ENCODE assay signal across 8 cellular contexts in the genomic region with DNA sequence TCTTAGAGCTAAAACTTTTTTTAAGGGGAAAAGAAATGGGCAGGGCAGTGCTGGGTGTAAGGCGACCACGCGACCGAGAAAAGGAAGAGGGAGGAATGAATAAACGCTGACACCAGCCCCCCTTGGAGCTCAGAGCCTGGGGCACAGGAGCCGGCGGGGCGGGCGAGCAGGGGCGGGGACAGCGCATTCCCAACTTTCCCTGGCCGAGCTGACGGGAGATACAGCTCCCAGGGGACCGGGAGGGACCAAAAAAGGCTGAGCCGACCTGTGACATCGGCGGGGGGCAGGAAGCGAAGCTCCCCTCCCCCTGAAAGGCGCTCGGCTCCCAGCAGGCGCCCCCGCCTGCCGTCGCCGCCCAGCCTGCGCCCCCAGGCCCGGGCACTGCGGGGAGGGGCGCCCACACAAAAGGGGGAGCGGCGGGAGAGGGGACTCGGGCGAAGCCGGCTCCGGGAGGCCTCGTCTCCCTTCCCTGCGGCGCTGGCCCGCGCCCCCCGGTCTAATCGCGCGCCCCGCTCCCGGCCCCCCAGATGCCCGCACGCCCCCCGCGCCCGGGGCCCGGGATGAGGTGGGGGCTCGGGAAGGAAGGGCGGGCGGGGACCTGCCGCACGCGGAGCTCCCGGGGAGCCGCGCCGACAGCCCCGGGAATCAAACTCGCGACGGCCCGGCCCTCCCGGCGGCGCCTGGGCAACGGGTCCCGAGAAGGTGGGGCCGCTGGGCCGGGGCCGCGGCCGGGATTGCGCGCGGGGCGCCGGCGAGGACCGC. TPM values are rescaled to one million over a fixed set of nuclear protein-coding genes. Genes with fewer than 3 reads are reported as not detected.
DNase-seq lines count a peak whose midpoint lies in the region; ATAC-seq, FAIRE-seq and TF ChIP-seq lines count a peak whose summit lies in the region.

No MANE protein-coding gene starts in this region.

- DNase-seq in A549 (ENCODE audit: low read depth in 1 of 2, low spot score in 1 of 2) (peak; percentile 80 to 90), NCI-H526 (lab: John Stamatoyannopoulos, UW) (peak; percentile 54 to 92), bronchial epithelial cell (ENCODE audit: low read depth) (no peak), islet precursor cell (peak; percentile 94)

- H3K36me3 ChIP-seq in bronchial epithelial cell (ENCODE audit: control insufficient read depth, insufficient read depth, low read length): no peaks in the 10 kb centered on the region

- no peak for FAIRE-seq in A549 (lab: Jason Lieb, UNC)
- FAIRE-seq in bronchial epithelial cell (lab: Jason Lieb, UNC): no peak

- H3K27ac ChIP-seq in A549 (peak overlapping the region; percentile 93 to 100), skin epidermis (peak overlapping the region; percentile 76 to 98 (median 93))

- peak; percentile 24 for TF ChIP-seq POLR2A in A549 (IDR thresholded peaks at IDR 0.05; ENCODE audit: low read length)

- POLR2A ChIA-PET in A549 (lab: Yijun Ruan, JAX): interaction anchor here (0.6 to 3.4 kb wide), 15 partner anchors 14 to 94 kb away, joined by 3 to 36 read pairs (median 7); partner anchors contain the start of gene VEZF1

- H3K4me3 ChIP-seq in A549: peak overlapping the region; percentile 92
- H3K4me3 ChIP-seq in bronchial epithelial cell (ENCODE audit: low read depth, low read length): peak overlapping the region; percentile 60
- peak overlapping the region; percentile 61 to 76 (median 69) for H3K4me3 ChIP-seq in skin epidermis

- H3K4me2 ChIP-seq in A549: peak overlapping the region; percentile 96

- H3K4me1 ChIP-seq in A549: peaks cover 67% of the 10 kb centered on the region

- CTCF ChIA-PET in A549 (lab: Yijun Ruan, JAX): interaction anchor here (1.0 to 26.8 kb wide), 13 partner anchors 16 to 96 kb away, joined by 3 to 386 read pairs (median 44); partner anchors contain the start of gene VEZF1

- 0 out of 5 replicates have a peak, but pooled peaks of 1 of the 2 experiments have one; percentile 17 for TF ChIP-seq RAD21 in A549 (conservative IDR thresholded peaks at IDR 0.05 in 1 of 2, IDR thresholded peaks at IDR 0.05 in 1 of 2)

- no peaks in the 10 kb centered on the region for H3K27me3 ChIP-seq in bronchial epithelial cell (ENCODE audit: control insufficient read depth, insufficient read depth, low read length)

- peak in 1 of 2 experiments; percentile 40; a peak in 1 of 5 replicates for TF ChIP-seq EP300 in A549 (IDR thresholded peaks at IDR 0.05)

- no peaks in the 10 kb centered on the region for H3K9me3 ChIP-seq in A549

- TF ChIP-seq CTCF in A549 (IDR thresholded peaks at IDR 0.05) (no peak), bronchial epithelial cell (IDR thresholded peaks at IDR 0.05; ENCODE audit: insufficient read depth, low read length, severe bottlenecking) (no peak)

- WGBS in A549 (ENCODE audit: missing lambda C conversion rate): under 1% methylated on average over 23 of the region's 84 CpGs

- ATAC-seq in A549 (peak; percentile 50 to 64), GM18867 (IDR thresholded peaks at IDR 0.05; ENCODE audit: unreplicated experiment) (peak; percentile 14), GM21381 (IDR thresholded peaks at IDR 0.05; ENCODE audit: unreplicated experiment) (no peak), GM19452 (IDR thresholded peaks at IDR 0.05; ENCODE audit: unreplicated experiment) (no peak)

TF ChIP-seq in A549, 52 proteins besides CTCF, POLR2A, EP300 and RAD21 (continues in another document):
- TF ChIP-seq HOXA7 (CRISPR knock-in tag; IDR thresholded peaks at IDR 0.05) (no peak), ZFP36 (IDR thresholded peaks at IDR 0.05; ENCODE audit: borderline replicate concordance, partially characterized antibody) (no peak), HDAC2 (IDR thresholded peaks at IDR 0.05) (no peak), CBX2 (IDR thresholded peaks at IDR 0.05; ENCODE audit: borderline replicate concordance, low read depth) (no peak), RCOR1 (IDR thresholded peaks at IDR 0.05; ENCODE audit: low read depth, low read length) (no peak), EHMT2 (IDR thresholded peaks at IDR 0.05; ENCODE audit: low read depth) (no peak), REST (IDR thresholded peaks at IDR 0.05) (no peak), FOSL2 (IDR thresholded peaks at IDR 0.05) (no peak), FOSL2 (CRISPR knock-in tag; IDR thresholded peaks at IDR 0.05) (no peak), POLR2AphosphoS2 (conservative IDR thresholded peaks at IDR 0.05; ENCODE audit: low read length) (no peak), NPAS2 (CRISPR knock-in tag; IDR thresholded peaks at IDR 0.05; ENCODE audit: borderline replicate concordance) (no peak), NR3C1 (IDR thresholded peaks at IDR 0.05) (no peak), FOXS1 (CRISPR knock-in tag; IDR thresholded peaks at IDR 0.05) (no peak), CEBPB (IDR thresholded peaks at IDR 0.05) (no peak), KDM5A (IDR thresholded peaks at IDR 0.05) (no peak), JUN (IDR thresholded peaks at IDR 0.05) (peak; percentile 56 to 80; a peak in 3 of 5 replicates), HEYL (CRISPR knock-in tag; IDR thresholded peaks at IDR 0.05) (no peak), PHF8 (IDR thresholded peaks at IDR 0.05; ENCODE audit: borderline replicate concordance, low read depth) (peak; percentile 54)
- TF ChIP-seq, protein P1, sequence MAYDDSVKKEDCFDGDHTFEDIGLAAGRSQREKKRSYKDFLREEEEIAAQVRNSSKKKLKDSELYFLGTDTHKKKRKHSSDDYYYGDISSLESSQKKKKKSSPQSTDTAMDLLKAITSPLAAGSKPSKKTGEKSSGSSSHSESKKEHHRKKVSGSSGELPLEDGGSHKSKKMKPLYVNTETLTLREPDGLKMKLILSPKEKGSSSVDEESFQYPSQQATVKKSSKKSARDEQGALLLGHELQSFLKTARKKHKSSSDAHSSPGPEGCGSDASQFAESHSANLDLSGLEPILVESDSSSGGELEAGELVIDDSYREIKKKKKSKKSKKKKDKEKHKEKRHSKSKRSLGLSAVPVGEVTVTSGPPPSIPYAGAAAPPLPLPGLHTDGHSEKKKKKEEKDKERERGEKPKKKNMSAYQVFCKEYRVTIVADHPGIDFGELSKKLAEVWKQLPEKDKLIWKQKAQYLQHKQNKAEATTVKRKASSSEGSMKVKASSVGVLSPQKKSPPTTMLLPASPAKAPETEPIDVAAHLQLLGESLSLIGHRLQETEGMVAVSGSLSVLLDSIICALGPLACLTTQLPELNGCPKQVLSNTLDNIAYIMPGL (CRISPR knock-in tag; IDR thresholded peaks at IDR 0.05; ENCODE audit: borderline replicate concordance): 0 out of 2 replicates have a peak, but pooled peaks have one; percentile 32
- TF ChIP-seq, protein P2, sequence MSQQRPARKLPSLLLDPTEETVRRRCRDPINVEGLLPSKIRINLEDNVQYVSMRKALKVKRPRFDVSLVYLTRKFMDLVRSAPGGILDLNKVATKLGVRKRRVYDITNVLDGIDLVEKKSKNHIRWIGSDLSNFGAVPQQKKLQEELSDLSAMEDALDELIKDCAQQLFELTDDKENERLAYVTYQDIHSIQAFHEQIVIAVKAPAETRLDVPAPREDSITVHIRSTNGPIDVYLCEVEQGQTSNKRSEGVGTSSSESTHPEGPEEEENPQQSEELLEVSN (IDR thresholded peaks at IDR 0.05; ENCODE audit: borderline replicate concordance, low read depth): no peak

RNA-seq across cellular contexts. Expression of gene CUEDC1, which starts 0.6 kb away (rescaled TPM):
- polyA plus RNA-seq in A549 (2011; rRNA removed): 44.3 and 54.8 TPM in 2 replicates
- polyA plus RNA-seq in A549 (2012; cell fraction: cytosol; rRNA removed): 47.9 and 48.0 TPM in 2 replicates
- polyA plus RNA-seq in A549 (2012; cell fraction: nucleus; rRNA removed): 222 and 260 TPM in 2 replicates
- 70.7 to 103 TPM (median 90.6 TPM) in 3 replicates for polyA plus RNA-seq in A549 (2017; fragmentation: RNase III; extraction: RNeasy Plus Mini Kit Qiagen cat#74134 plus additional on column Dnase treatment)
- polyA minus RNA-seq in A549 (2011; rRNA and poly(A)+ RNA removed): 20.1 and 41.6 TPM in 2 replicates
- 3.4 and 6.9 TPM in 2 replicates for total RNA-seq in bronchial epithelial cell

RNA-seq across cellular contexts. Expression of gene VEZF1, which starts 33.5 kb away (rescaled TPM):
- 57.7 and 63.8 TPM in 2 replicates for polyA plus RNA-seq in A549 (2011; rRNA removed)
- polyA plus RNA-seq in A549 (2012; cell fraction: cytosol; rRNA removed): 19.9 and 25.2 TPM in 2 replicates
- 12.5 and 13.7 TPM in 2 replicates for polyA plus RNA-seq in A549 (2012; cell fraction: nucleus; rRNA removed)
- 48.1 to 55.5 TPM (median 50.3 TPM) in 3 replicates for polyA plus RNA-seq in A549 (2017; fragmentation: RNase III; extraction: RNeasy Plus Mini Kit Qiagen cat#74134 plus additional on column Dnase treatment)
- polyA minus RNA-seq in A549 (2011; rRNA and poly(A)+ RNA removed): 83.1 and 90.7 TPM in 2 replicates
- total RNA-seq in bronchial epithelial cell: 17.3 and 23.2 TPM in 2 replicates

RNA-seq across cellular contexts. Expression of gene SRSF1, which starts 52.4 kb away (rescaled TPM):
- polyA plus RNA-seq in A549 (2011; rRNA removed) (332 and 490 TPM in 2 replicates), A549 (2017; fragmentation: RNase III; extraction: RNeasy Plus Mini Kit Qiagen cat#74134 plus additional on column Dnase treatment) (364 to 399 TPM (median 368 TPM) in 3 replicates)
- polyA plus RNA-seq in A549 (2012; cell fraction: cytosol; rRNA removed): 272 and 316 TPM in 2 replicates
- 597 and 706 TPM in 2 replicates for polyA plus RNA-seq in A549 (2012; cell fraction: nucleus; rRNA removed)
- polyA minus RNA-seq in A549 (2011; rRNA and poly(A)+ RNA removed): 330 and 342 TPM in 2 replicates
- total RNA-seq in bronchial epithelial cell: 239 and 392 TPM in 2 replicates

Comparison
In these comparisons a context has a peak if more than half of its experiments do, and no peak if none do; other contexts are left out.
1. ATAC-seq: peak in A549 (2 of 2) and GM18867 (single experiment); none in GM21381 (single experiment) and GM19452 (single experiment).
2. Peak in every context shown above with its lines, with median percentiles within 50 percentile points of each other: H3K4me3 ChIP-seq.